In genomic region chr17:55764610-55765009, GRCh38 we compare ENCODE assay signal across 24 cellular contexts. TPM values are rescaled to one million over a fixed set of nuclear protein-coding genes. Genes with fewer than 3 reads are reported as not detected.
"Had no signal": no experiment of that assay in that cellular context is flagged by ENCODE, and none has a peak within 500 bp of the region (broad histone marks: within the 10 kb centered on the region; RNA-seq: fewer than 3 reads in every experiment).

No MANE protein-coding gene starts in this region.

- DNase-seq: activated CD4-positive, alpha-beta T cell treated with anti-CD3 and anti-CD28 coated beads, Interleukin-2, amount 10 ng/mL, durations not matched to agents 7 days and 5 days; activated CD8-positive, alpha-beta memory T cell treated with anti-CD3 and anti-CD28 coated beads, Interleukin-2, amount 10 ng/mL, durations not matched to agents 7 days and 5 days; activated CD8-positive, alpha-beta T cell treated with anti-CD3 and anti-CD28 coated beads for 36 hours; activated gamma-delta T cell; activated naive CD4-positive, alpha-beta T cell treated with anti-CD3 and anti-CD28 coated beads, Interleukin-2, amount 50 U/mL, for 16 hours; activated naive CD8-positive, alpha-beta T cell treated with anti-CD3 and anti-CD28 coated beads, Interleukin-2, amount 50 U/mL, for 24 hours; activated T-cell treated with anti-CD3 and anti-CD28 coated beads for 4 hours; anterior cingulate cortex; effector CD8-positive, alpha-beta T cell; glutamatergic neuron; immature natural killer cell; kidney glomerular epithelial cell; left ventricle myocardium superior; mesendoderm; naive thymus-derived CD4-positive, alpha-beta T cell; stimulated activated CD4-positive, alpha-beta T cell treated with anti-CD3 and anti-CD28 coated beads, Interleukin-12 subunit alpha, Interleukin-12 subunit beta, amount 100 ng/mL, for 4 hours; stimulated activated CD4-positive, alpha-beta T cell treated with anti-CD3 and anti-CD28 coated beads, Interleukin-4, amount 100 ng/mL, for 4 hours; stimulated activated naive CD8-positive, alpha-beta T cell treated with anti-CD3 and anti-CD28 coated beads, Interleukin-15, Interleukin-2, amounts not matched to agents 100 U/mL and 50 U/mL, for 24 hours; transverse colon had no signal

- H3K27ac ChIP-seq: hepatocyte, vagina, VCaP had no signal

- ATAC-seq: activated CD4-positive, CD25-positive, alpha-beta regulatory T cell treated with anti-CD3 and anti-CD28 coated beads, Interleukin-2, amount 50 U/mL, for 24 hours; activated CD8-positive, alpha-beta memory T cell treated with anti-CD3 and anti-CD28 coated beads, Interleukin-2, amount 10 ng/mL, durations not matched to agents 7 days and 5 days; activated CD8-positive, alpha-beta T cell treated with anti-CD3 and anti-CD28 coated beads for 36 hours; activated naive CD8-positive, alpha-beta T cell treated with anti-CD3 and anti-CD28 coated beads, Interleukin-2, amount 50 U/mL, for 24 hours; naive thymus-derived CD4-positive, alpha-beta T cell; stimulated activated naive CD8-positive, alpha-beta T cell treated with anti-CD3 and anti-CD28 coated beads, Interleukin-15, Interleukin-2, amounts not matched to agents 100 U/mL and 50 U/mL, for 24 hours had no signal

- H3K27me3 ChIP-seq: esophagus muscularis mucosa, hepatocyte, transverse colon, vagina had no signal

- H3K4me3 ChIP-seq: esophagus muscularis mucosa, hepatocyte, transverse colon, vagina had no signal

- H3K9me3 ChIP-seq: esophagus muscularis mucosa, transverse colon, vagina had no signal

- H3K36me3 ChIP-seq: vagina had no signal

RNA-seq across cellular contexts. Expression of gene TMEM100, which starts 41.9 kb away (rescaled TPM):
- total RNA-seq: activated CD4-positive, alpha-beta T cell treated with anti-CD3 and anti-CD28 coated beads, Interleukin-2, amount 10 ng/mL, durations not matched to agents 7 days and 5 days; activated CD8-positive, alpha-beta memory T cell treated with anti-CD3 and anti-CD28 coated beads, Interleukin-2, amount 10 ng/mL, durations not matched to agents 7 days and 5 days; activated CD8-positive, alpha-beta T cell treated with anti-CD3 and anti-CD28 coated beads for 36 hours; naive thymus-derived CD4-positive, alpha-beta T cell had no signal
- polyA plus RNA-seq: immature natural killer cell; naive thymus-derived CD4-positive, alpha-beta T cell had no signal
